17 cellular contexts compared by ENCODE assay signal in genomic region chr10:69938541-69938991, GRCh38.
"Had no signal": no experiment of that assay in that cellular context is flagged by ENCODE, and none has a peak within 500 bp of the region (broad histone marks: within the 10 kb centered on the region; RNA-seq: fewer than 3 reads in every experiment).

No MANE protein-coding gene starts in this region.

- H3K4me1 ChIP-seq: esophagus squamous epithelium, prostate gland had no signal

- FAIRE-seq: TTC549 had no signal

- H3K4me3 ChIP-seq: coronary artery, esophagus squamous epithelium, mucosa of descending colon, prostate gland, tibial artery had no signal

- ATAC-seq: activated CD8-positive, alpha-beta T cell treated with anti-CD3 and anti-CD28 coated beads, Interleukin-2, amount 10 ng/mL, durations not matched to agents 7 days and 5 days; mucosa of descending colon; right cardiac atrium had no signal

- H3K27me3 ChIP-seq: esophagus squamous epithelium, tibial artery had no signal

- H3K9me3 ChIP-seq: esophagus squamous epithelium, prostate gland, tibial artery had no signal

- H3K27ac ChIP-seq: coronary artery, esophagus squamous epithelium, prostate gland, tibial artery had no signal

- DNase-seq: activated CD4-positive, alpha-beta T cell treated with anti-CD3 and anti-CD28 coated beads for 4 hours; activated CD8-positive, alpha-beta T cell treated with anti-CD3 and anti-CD28 coated beads, Interleukin-2, amount 10 ng/mL, durations not matched to agents 7 days and 5 days; activated naive CD4-positive, alpha-beta T cell treated with Interleukin-2 at 50 U/mL for 16 hours; activated T-cell treated with anti-CD3 and anti-CD28 coated beads, Interleukin-2, amount 50 U/mL, for 24 hours; anterior cingulate cortex; effector CD8-positive, alpha-beta T cell; esophagus squamous epithelium; mesenchymal stem cell; mucosa of descending colon; naive B cell; right cardiac atrium; stimulated activated CD4-positive, alpha-beta T cell treated with anti-CD3 and anti-CD28 coated beads, Interleukin-2, amount 100 ng/mL, for 24 hours; stimulated activated naive CD4-positive, alpha-beta T cell treated with Interleukin-2 at 50 U/mL for 16 hours; tibial artery had no signal

- H3K36me3 ChIP-seq: esophagus squamous epithelium, prostate gland had no signal
